Comparison of ENCODE assay signal across 9 cellular contexts in genomic region chr1:105793541-105794146, GRCh38.
DNase-seq lines count a peak whose midpoint lies in the region; ATAC-seq and TF ChIP-seq lines count a peak whose summit lies in the region.
"Had no signal": no experiment of that assay in that cellular context is flagged by ENCODE, and none has a peak within 500 bp of the region (broad histone marks: within the 10 kb centered on the region; RNA-seq: fewer than 3 reads in every experiment).

No MANE protein-coding gene starts in this region.

- H3K4me3 Mint-ChIP-seq in HFFc6, result no peak overlapping the region
- H3K4me3 Mint-ChIP-seq: activated naive CD8-positive, alpha-beta T cell treated with anti-CD3 and anti-CD28 coated beads, Interleukin-2, amount 10 ng/mL, durations not matched to agents 7 days and 5 days had no signal

- no peaks in the 10 kb centered on the region for H3K36me3 ChIP-seq in WERI-Rb-1

- no peak for ATAC-seq in GM21786 (IDR thresholded peaks at IDR 0.05; ENCODE audit: unreplicated experiment)

- H3K27me3 Mint-ChIP-seq in HFFc6 (ENCODE audit: insufficient read depth), result no peaks in the 10 kb centered on the region
- H3K27me3 Mint-ChIP-seq: activated naive CD8-positive, alpha-beta T cell treated with anti-CD3 and anti-CD28 coated beads, Interleukin-2, amount 10 ng/mL, durations not matched to agents 7 days and 5 days had no signal

- H3K27me3 ChIP-seq in WERI-Rb-1 (ENCODE audit: insufficient read depth, low read depth, severe bottlenecking), result no peaks in the 10 kb centered on the region

- peaks cover 11% of the 10 kb centered on the region; the same call in 1 of the 2 replicates for H3K9me3 Mint-ChIP-seq in HFFc6
- H3K9me3 Mint-ChIP-seq: activated naive CD8-positive, alpha-beta T cell treated with anti-CD3 and anti-CD28 coated beads, Interleukin-2, amount 10 ng/mL, durations not matched to agents 7 days and 5 days had no signal

- TF ChIP-seq CTCF in HFFc6 (IDR thresholded peaks at IDR 0.05) (peak; percentile 82), WERI-Rb-1 (IDR thresholded peaks at IDR 0.05; ENCODE audit: low read depth, low read length) (peak; percentile 73)

- H3K4me1 Mint-ChIP-seq in HFFc6 (ENCODE audit: low read depth), result no peaks in the 10 kb centered on the region
- H3K4me1 Mint-ChIP-seq: activated naive CD8-positive, alpha-beta T cell treated with anti-CD3 and anti-CD28 coated beads, Interleukin-2, amount 10 ng/mL, durations not matched to agents 7 days and 5 days had no signal

- no peak overlapping the region for H3K4me3 ChIP-seq in WERI-Rb-1 (ENCODE audit: low read depth, low read length)

- H3K9me3 ChIP-seq in WERI-Rb-1 (ENCODE audit: severe bottlenecking), result no peaks in the 10 kb centered on the region

- no peak overlapping the region for H3K27ac ChIP-seq in WERI-Rb-1

- peak; percentile 18 to 22 for DNase-seq in activated T-cell treated with anti-CD3 and anti-CD28 coated beads, Interleukin-2, amount 50 U/mL, for 48 hours
- no peak for DNase-seq in activated T-cell treated with anti-CD3 and anti-CD28 coated beads, Interleukin-2, amount 50 U/mL, for 1 hour
- peak; percentile 17 for DNase-seq in HFFc6
- peak; percentile 64 for DNase-seq in NCI-H1694 treated with DMSO at 0.1 percent for 48 hours (lab: John Stamatoyannopoulos, UW)
- DNase-seq in WERI-Rb-1, result peak; percentile 61
- DNase-seq in islet precursor cell, result peak; percentile 65
- DNase-seq in NK-92 treated with Interleukin-12 subunit alpha and Interleukin-12 subunit beta, amount 100 ng/mL, for 24 hours (lab: John Stamatoyannopoulos, UW), result no peak
- DNase-seq: activated naive CD8-positive, alpha-beta T cell treated with anti-CD3 and anti-CD28 coated beads, Interleukin-2, amount 10 ng/mL, durations not matched to agents 7 days and 5 days had no signal

- no peaks in the 10 kb centered on the region for H3K36me3 Mint-ChIP-seq in HFFc6 (ENCODE audit: low read depth)
- H3K36me3 Mint-ChIP-seq: activated naive CD8-positive, alpha-beta T cell treated with anti-CD3 and anti-CD28 coated beads, Interleukin-2, amount 10 ng/mL, durations not matched to agents 7 days and 5 days had no signal

- no peak overlapping the region for H3K27ac Mint-ChIP-seq in HFFc6
- H3K27ac Mint-ChIP-seq: activated naive CD8-positive, alpha-beta T cell treated with anti-CD3 and anti-CD28 coated beads, Interleukin-2, amount 10 ng/mL, durations not matched to agents 7 days and 5 days had no signal

Comparison
In these comparisons a context has a peak if more than half of its experiments do, and no peak if none do; other contexts are left out.
1. DNase-seq: peak in activated T-cell treated with anti-CD3 and anti-CD28 coated beads, Interleukin-2, amount 50 U/mL, for 48 hours (2 of 2), HFFc6 (single experiment), NCI-H1694 treated with DMSO at 0.1 percent for 48 hours (single experiment), WERI-Rb-1 (single experiment) and islet precursor cell (single experiment); none in activated T-cell treated with anti-CD3 and anti-CD28 coated beads, Interleukin-2, amount 50 U/mL, for 1 hour (single experiment) and NK-92 treated with Interleukin-12 subunit alpha and Interleukin-12 subunit beta, amount 100 ng/mL, for 24 hours (single experiment).